In genomic region chr3:125035217-125035616, GRCh38 we compare ENCODE assay signal across 2 cellular contexts.
TF ChIP-seq lines count a peak whose summit lies in the region.

No MANE protein-coding gene starts in this region.

TF ChIP-seq in HepG2, 621 proteins besides CTCF, POLR2A, EP300 and RAD21:
- TF ChIP-seq ZNF224 (CRISPR knock-in tag; IDR thresholded peaks at IDR 0.05) (no peak), ZNF317 (CRISPR knock-in tag; IDR thresholded peaks at IDR 0.05) (peak; percentile 99), ATM (IDR thresholded peaks at IDR 0.05; ENCODE audit: borderline replicate concordance) (no peak), SYNCRIP (IDR thresholded peaks at IDR 0.05; ENCODE audit: insufficient read depth, low read depth, low read length) (no peak), SRSF9 (IDR thresholded peaks at IDR 0.05; ENCODE audit: borderline replicate concordance, insufficient read depth, low read depth, low read length, poor library complexity, severe bottlenecking) (no peak), MAFK (conservative IDR thresholded peaks at IDR 0.05 in 1 of 2, IDR thresholded peaks at IDR 0.05 in 1 of 2; ENCODE audit: low read length in 2 of 2) (no peak), KAT8 (CRISPR knock-in tag; IDR thresholded peaks at IDR 0.05) (no peak)
- TF ChIP-seq, protein P1, sequence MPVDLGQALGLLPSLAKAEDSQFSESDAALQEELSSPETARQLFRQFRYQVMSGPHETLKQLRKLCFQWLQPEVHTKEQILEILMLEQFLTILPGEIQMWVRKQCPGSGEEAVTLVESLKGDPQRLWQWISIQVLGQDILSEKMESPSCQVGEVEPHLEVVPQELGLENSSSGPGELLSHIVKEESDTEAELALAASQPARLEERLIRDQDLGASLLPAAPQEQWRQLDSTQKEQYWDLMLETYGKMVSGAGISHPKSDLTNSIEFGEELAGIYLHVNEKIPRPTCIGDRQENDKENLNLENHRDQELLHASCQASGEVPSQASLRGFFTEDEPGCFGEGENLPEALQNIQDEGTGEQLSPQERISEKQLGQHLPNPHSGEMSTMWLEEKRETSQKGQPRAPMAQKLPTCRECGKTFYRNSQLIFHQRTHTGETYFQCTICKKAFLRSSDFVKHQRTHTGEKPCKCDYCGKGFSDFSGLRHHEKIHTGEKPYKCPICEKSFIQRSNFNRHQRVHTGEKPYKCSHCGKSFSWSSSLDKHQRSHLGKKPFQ (CRISPR knock-in tag; IDR thresholded peaks at IDR 0.05; ENCODE audit: insufficient replicate concordance) = no peak

TF ChIP-seq in HEK293, 187 proteins besides CTCF, POLR2A, EP300 and RAD21:
- peak; percentile 67 for TF ChIP-seq SETDB1 (IDR thresholded peaks at IDR 0.05; ENCODE audit: insufficient read length, low read length)
- no peak for TF ChIP-seq ZNF202 (tag by site-specific recombination; IDR thresholded peaks at IDR 0.05; ENCODE audit: borderline replicate concordance)
- peak; percentile 29; the same call in 1 of the 2 replicates for TF ChIP-seq TRIM28 (IDR thresholded peaks at IDR 0.05; ENCODE audit: borderline replicate concordance, low read length)
